21 cellular contexts compared by ENCODE assay signal in genomic region chr1:22857661-22858060, GRCh38.
DNase-seq lines count a peak whose midpoint lies in the region; FAIRE-seq and TF ChIP-seq lines count a peak whose summit lies in the region.
"Had no signal": no experiment of that assay in that cellular context is flagged by ENCODE, and none has a peak within 500 bp of the region (broad histone marks: within the 10 kb centered on the region; RNA-seq: fewer than 3 reads in every experiment).

No MANE protein-coding gene starts in this region.

- CTCF ChIA-PET in A673 (lab: Charles Lee): interaction anchor here (0.6 kb wide), 1 partner anchor 834 kb away, joined by 3 read pairs; the partner anchor contains the start of gene RPL11

- no peaks in the 10 kb centered on the region for H3K36me3 ChIP-seq in bronchial epithelial cell (ENCODE audit: control insufficient read depth, insufficient read depth, low read length)
- no peaks in the 10 kb centered on the region for H3K36me3 ChIP-seq in mesendoderm (ENCODE audit: control insufficient read depth, insufficient read depth, low read length)
- no peaks in the 10 kb centered on the region for H3K36me3 ChIP-seq in A673 (ENCODE audit: insufficient read depth, low read length, poor library complexity, severe bottlenecking)
- H3K36me3 ChIP-seq: BLaER1 treated with 17β-estradiol and CSF1 and Interleukin-3, amounts not matched to agents 10 nM and 100 nM had no signal

- H3K23ac ChIP-seq in mesendoderm (ENCODE audit: low read length): no peak overlapping the region

- no peak overlapping the region for H3K4ac ChIP-seq in mesendoderm (ENCODE audit: low read depth, low read length)

- peak; percentile 68 for FAIRE-seq in bronchial epithelial cell (lab: Jason Lieb, UNC)
- FAIRE-seq: A204.1, D721Med, G401.6, GM12891, GM19239 had no signal

- H3K27me3 ChIP-seq in bronchial epithelial cell (ENCODE audit: control insufficient read depth, insufficient read depth, low read length) (no peaks in the 10 kb centered on the region), mesendoderm (ENCODE audit: insufficient read depth, low read length, poor library complexity) (no peaks in the 10 kb centered on the region), A673 (replicated peaks; ENCODE audit: insufficient read depth, low read depth, low read length, poor library complexity) (no peaks in the 10 kb centered on the region)
- H3K27me3 ChIP-seq: BLaER1 treated with 17β-estradiol and CSF1 and Interleukin-3, amounts not matched to agents 10 nM and 100 nM had no signal

- H3K4me3 Mint-ChIP-seq in progenitor cell of endocrine pancreas (ENCODE audit: low read depth): no peak overlapping the region
- H3K4me3 Mint-ChIP-seq: B cell; CD4-positive, alpha-beta T cell; CD8-positive, alpha-beta T cell had no signal

- POLR2A ChIA-PET in A673 (lab: Charles Lee; ENCODE audit: low non-redundant PET): no interaction called here

- peak overlapping the region; percentile 78 for H3K27ac Mint-ChIP-seq in progenitor cell of endocrine pancreas
- H3K27ac Mint-ChIP-seq: B cell; CD4-positive, alpha-beta T cell; CD8-positive, alpha-beta T cell had no signal

- H2BK120ac ChIP-seq in mesendoderm (ENCODE audit: low read depth, low read length): no peak overlapping the region

- H2BK5ac ChIP-seq in mesendoderm (ENCODE audit: low read length): no peak overlapping the region

- H3K27ac ChIP-seq in mesendoderm (ENCODE audit: low read depth, low read length) (no peak overlapping the region), A673 (ENCODE audit: low read depth, low read length, poor library complexity, severe bottlenecking) (no peak overlapping the region)
- H3K27ac ChIP-seq: BLaER1 treated with 17β-estradiol and CSF1 and Interleukin-3, amounts not matched to agents 10 nM and 100 nM; C4-2B had no signal

- H3K4me1 Mint-ChIP-seq in progenitor cell of endocrine pancreas (ENCODE audit: low read depth): peaks cover 5% of the 10 kb centered on the region

- H3K4me3 ChIP-seq in bronchial epithelial cell (ENCODE audit: low read depth, low read length): no peak overlapping the region
- H3K4me3 ChIP-seq in mesendoderm (ENCODE audit: low read length): no peak overlapping the region
- H3K4me3 ChIP-seq in A673 (ENCODE audit: low read depth, low read length, poor library complexity, severe bottlenecking): no peak overlapping the region
- H3K4me3 ChIP-seq: BLaER1 treated with 17β-estradiol and CSF1 and Interleukin-3, amounts not matched to agents 10 nM and 100 nM had no signal

- TF ChIP-seq CTCF in bronchial epithelial cell (IDR thresholded peaks at IDR 0.05; ENCODE audit: insufficient read depth, low read length, severe bottlenecking): no peak
- TF ChIP-seq CTCF in progenitor cell of endocrine pancreas (IDR thresholded peaks at IDR 0.05; ENCODE audit: unreplicated experiment): no peak
- TF ChIP-seq CTCF in A673 (conservative IDR thresholded peaks at IDR 0.05; ENCODE audit: low read depth, low read length): no peak

- H3K9me3 ChIP-seq in A673 (ENCODE audit: low read depth, low read length, poor library complexity, severe bottlenecking): no peaks in the 10 kb centered on the region
- H3K9me3 ChIP-seq: BLaER1 treated with 17β-estradiol and CSF1 and Interleukin-3, amounts not matched to agents 10 nM and 100 nM; Caco-2 had no signal

- no peaks in the 10 kb centered on the region for H3K79me1 ChIP-seq in mesendoderm (ENCODE audit: low read length)

- H3K79me2 ChIP-seq in mesendoderm (ENCODE audit: control insufficient read depth, insufficient read depth, low read length): no peaks in the 10 kb centered on the region

- no peak overlapping the region for H3K9ac ChIP-seq in mesendoderm (ENCODE audit: low read length)
- H3K9ac ChIP-seq: BLaER1 treated with 17β-estradiol and CSF1 and Interleukin-3, amounts not matched to agents 10 nM and 100 nM had no signal

- H2AK5ac ChIP-seq in mesendoderm (ENCODE audit: low read length): peak overlapping the region; percentile 36

- H3K9me3 Mint-ChIP-seq in progenitor cell of endocrine pancreas (ENCODE audit: low read depth): no peaks in the 10 kb centered on the region
- H3K9me3 Mint-ChIP-seq: CD4-positive, alpha-beta T cell; CD8-positive, alpha-beta T cell had no signal

- intact Hi-C loops in A673 (cut with micrococcal nuclease; ENCODE audit: unreplicated experiment): no loop called here

- no peak overlapping the region for H3K18ac ChIP-seq in mesendoderm (ENCODE audit: low read length)

- DNase-seq in bronchial epithelial cell (ENCODE audit: low read depth) (no peak), mesendoderm (no peak), progenitor cell of endocrine pancreas (ENCODE audit: low spot score, unreplicated experiment) (no peak), mucosa of gallbladder (ENCODE audit: low spot score) (no peak), A673 (ENCODE audit: low spot score) (no peak)
- DNase-seq: 8988T; AML-193; Caco-2; Calu3; CD4-positive, alpha-beta T cell; CD8-positive, alpha-beta T cell; DMS79 treated with DMSO at 0.1 percent for 48 hours; GF-D8 had no signal

- H3K4me1 ChIP-seq in mesendoderm (ENCODE audit: control insufficient read depth, low read depth, low read length): peaks cover 9% of the 10 kb centered on the region
- H3K4me1 ChIP-seq in A673 (ENCODE audit: insufficient read depth, low read length, poor library complexity, severe bottlenecking): no peaks in the 10 kb centered on the region
- H3K4me1 ChIP-seq: Caco-2 had no signal

- no TSS peak for BruUV-seq in A673 (replicated peaks; lab: Mats Ljungman, UMichigan)

- H3K27me3 Mint-ChIP-seq in progenitor cell of endocrine pancreas: no peaks in the 10 kb centered on the region
- H3K27me3 Mint-ChIP-seq: B cell had no signal

- no peak overlapping the region for H4K5ac ChIP-seq in mesendoderm (ENCODE audit: low read length)

- H4K8ac ChIP-seq in mesendoderm (ENCODE audit: low read depth, low read length): no peak overlapping the region

- no peak overlapping the region for H3K4me2 ChIP-seq in mesendoderm (ENCODE audit: low read length)
- H3K4me2 ChIP-seq: BLaER1 treated with 17β-estradiol and CSF1 and Interleukin-3, amounts not matched to agents 10 nM and 100 nM had no signal

- H3K56ac ChIP-seq in mesendoderm (ENCODE audit: low read length): peak overlapping the region; percentile 22

- H2BK15ac ChIP-seq in mesendoderm (replicated peaks; ENCODE audit: low read depth): no peak overlapping the region

- no CpG with 5 or more reads among the region's 7 CpGs for WGBS in mesendoderm (ENCODE audit: extremely low coverage, insufficient coverage, low lambda C conversion rate)

- H3K36me3 Mint-ChIP-seq in progenitor cell of endocrine pancreas (ENCODE audit: insufficient read depth): no peaks in the 10 kb centered on the region
- H3K36me3 Mint-ChIP-seq: CD8-positive, alpha-beta T cell had no signal
